23 cellular contexts compared by ENCODE assay signal in the genomic region with DNA sequence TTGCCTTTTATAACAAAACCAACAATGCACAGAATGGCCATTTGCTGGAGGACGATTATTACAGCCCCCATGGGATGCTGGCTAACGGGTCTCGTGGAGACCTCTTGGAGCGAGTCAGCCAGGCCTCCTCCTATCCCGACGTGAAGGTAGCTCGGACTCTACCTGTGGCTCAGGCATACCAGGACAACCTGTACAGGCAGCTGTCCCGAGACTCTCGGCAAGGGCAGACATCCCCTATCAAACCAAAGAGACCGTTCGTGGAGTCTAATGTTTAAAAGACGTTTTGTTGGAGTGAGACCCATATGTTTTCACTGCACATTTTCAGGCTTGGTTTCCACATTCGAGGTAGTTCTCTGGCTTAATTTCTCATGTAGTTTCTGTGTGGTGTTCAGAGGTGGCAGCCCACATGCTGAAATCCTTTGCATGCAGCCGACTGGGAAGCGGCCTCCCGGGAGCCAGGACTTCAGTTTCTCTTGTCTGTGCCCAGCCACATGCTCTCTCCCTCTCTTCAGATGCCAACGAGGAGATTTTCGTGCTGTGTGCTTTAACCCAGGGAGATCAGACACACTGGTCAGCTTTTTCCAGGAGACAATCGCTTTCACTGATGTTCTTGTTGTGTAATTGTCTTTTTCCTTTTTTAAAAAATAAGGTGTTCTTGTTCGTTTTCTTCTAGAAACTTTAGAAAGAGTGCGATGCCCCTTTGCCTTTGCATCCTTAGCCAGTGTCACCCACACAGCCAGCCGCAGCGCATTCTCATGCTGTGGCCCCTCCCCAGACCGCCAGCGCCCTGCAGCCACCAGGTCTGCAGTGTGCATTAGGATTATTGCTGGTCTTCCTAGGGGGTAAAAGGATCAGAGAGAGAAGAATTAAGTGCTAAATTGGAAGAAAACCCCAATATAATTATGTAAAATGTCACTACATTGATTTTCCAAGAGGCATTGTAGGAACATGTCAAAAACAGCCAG. TPM values are rescaled to one million over a fixed set of nuclear protein-coding genes. Genes with fewer than 3 reads are reported as not detected.
"Had no signal": no experiment of that assay in that cellular context is flagged by ENCODE, and none has a peak within 500 bp of the region (broad histone marks: within the 10 kb centered on the region; RNA-seq: fewer than 3 reads in every experiment).

No MANE protein-coding gene starts in this region.

- H3K4me3 Mint-ChIP-seq: activated naive CD4-positive, alpha-beta T cell treated with anti-CD3 and anti-CD28 coated beads for 36 hours; activated T-cell treated with anti-CD3 and anti-CD28 coated beads, Interleukin-2, amount 50 U/mL, for 4 hours; neural progenitor cell; type B pancreatic cell had no signal

- ATAC-seq: activated T-cell treated with anti-CD3 and anti-CD28 coated beads, Interleukin-2, amount 50 U/mL, for 4 hours; left lobe of liver; naive thymus-derived CD8-positive, alpha-beta T cell had no signal

- H3K27ac Mint-ChIP-seq: activated naive CD4-positive, alpha-beta T cell treated with anti-CD3 and anti-CD28 coated beads for 36 hours; activated naive CD8-positive, alpha-beta T cell treated with anti-CD3 and anti-CD28 coated beads, Interleukin-2, amount 10 ng/mL, durations not matched to agents 7 days and 5 days; activated T-helper 2 cell treated with anti-CD3 and anti-CD28 coated beads, Interferon-gamma antibody, Interleukin-2, Interleukin-4, amounts not matched to agents 10 μg/mL and 5 μg/mL and 100 μg/mL, durations not matched to agents 14 hours and 24 hours and 36 hours; neural progenitor cell; type B pancreatic cell had no signal

- H3K9me3 ChIP-seq: breast epithelium, prostate gland, thoracic aorta had no signal

- DNase-seq: activated CD4-positive, alpha-beta T cell treated with anti-CD3 and anti-CD28 coated beads for 1 hour; activated CD4-positive, alpha-beta T cell treated with anti-CD3 and anti-CD28 coated beads, Interleukin-2, amount 50 U/mL, for 4 hours; activated CD8-positive, alpha-beta memory T cell treated with anti-CD3 and anti-CD28 coated beads for 24 hours; activated CD8-positive, alpha-beta memory T cell treated with anti-CD3 and anti-CD28 coated beads, Interleukin-2, amount 50 U/mL, for 4 hours; activated naive CD4-positive, alpha-beta T cell treated with anti-CD3 and anti-CD28 coated beads for 36 hours; activated naive CD8-positive, alpha-beta T cell treated with anti-CD3 and anti-CD28 coated beads, Interleukin-2, amount 10 ng/mL, durations not matched to agents 7 days and 5 days; activated T-cell treated with anti-CD3 and anti-CD28 coated beads, Interleukin-2, amount 50 U/mL, for 4 hours; amniotic stem cell; foreskin fibroblast; naive thymus-derived CD8-positive, alpha-beta T cell; stimulated activated CD4-positive, alpha-beta T cell treated with anti-CD3 and anti-CD28 coated beads, Interleukin-2, amount 100 ng/mL, for 48 hours; stimulated activated CD8-positive, alpha-beta memory T cell treated with anti-CD3 and anti-CD28 coated beads, Interleukin-4, amount 100 ng/mL, for 48 hours; stimulated activated naive CD4-positive, alpha-beta T cell; SW 1271 had no signal

- H3K27me3 ChIP-seq: breast epithelium, neural progenitor cell had no signal

- H3K9me3 Mint-ChIP-seq: activated naive CD4-positive, alpha-beta T cell treated with anti-CD3 and anti-CD28 coated beads for 36 hours; activated naive CD8-positive, alpha-beta T cell treated with anti-CD3 and anti-CD28 coated beads, Interleukin-2, amount 10 ng/mL, durations not matched to agents 7 days and 5 days; activated T-cell treated with anti-CD3 and anti-CD28 coated beads, Interleukin-2, amount 50 U/mL, for 4 hours; activated T-helper 2 cell treated with anti-CD3 and anti-CD28 coated beads, Interferon-gamma antibody, Interleukin-2, Interleukin-4, amounts not matched to agents 10 μg/mL and 5 μg/mL and 100 μg/mL, durations not matched to agents 14 hours and 24 hours and 36 hours; naive thymus-derived CD8-positive, alpha-beta T cell; neural progenitor cell; type B pancreatic cell had no signal

- H3K27me3 Mint-ChIP-seq: naive thymus-derived CD8-positive, alpha-beta T cell; type B pancreatic cell had no signal

- H3K36me3 ChIP-seq: breast epithelium, neural progenitor cell, prostate gland had no signal

- H3K4me2 ChIP-seq: neural progenitor cell had no signal

- H3K9ac ChIP-seq: neural progenitor cell had no signal

- H3K4me1 ChIP-seq: breast epithelium, prostate gland had no signal

- H2AFZ ChIP-seq: neural progenitor cell had no signal

- H3K4me3 ChIP-seq: breast epithelium, coronary artery, lung, neural progenitor cell, prostate gland, thoracic aorta had no signal

- H3K27ac ChIP-seq: coronary artery, neural progenitor cell, prostate gland, thoracic aorta had no signal

RNA-seq across cellular contexts. Expression of a gene that starts 54.9 kb away (rescaled TPM):
- total RNA-seq: activated T-helper 2 cell treated with anti-CD3 and anti-CD28 coated beads, Interferon-gamma antibody, Interleukin-2, Interleukin-4, amounts not matched to agents 10 μg/mL and 5 μg/mL and 100 μg/mL, durations not matched to agents 14 hours and 24 hours and 36 hours had no signal
